Comparison of ENCODE assay signal across 14 cellular contexts in genomic region chr4:10656988-10657387, GRCh38. TPM values are rescaled to one million over a fixed set of nuclear protein-coding genes. Genes with fewer than 3 reads are reported as not detected.
DNase-seq lines count a peak whose midpoint lies in the region; ATAC-seq and TF ChIP-seq lines count a peak whose summit lies in the region.
"Had no signal": no experiment of that assay in that cellular context is flagged by ENCODE, and none has a peak within 500 bp of the region (broad histone marks: within the 10 kb centered on the region; RNA-seq: fewer than 3 reads in every experiment).

No MANE protein-coding gene starts in this region.

- H3K27me3 Mint-ChIP-seq in activated T-cell treated with anti-CD3 and anti-CD28 coated beads, Interleukin-2, amount 50 U/mL, for 72 hours (ENCODE audit: low read depth): no peaks in the 10 kb centered on the region
- H3K27me3 Mint-ChIP-seq in activated T-cell treated with anti-CD3 and anti-CD28 coated beads, Interleukin-2, amount 50 U/mL, for 24 hours: no peaks in the 10 kb centered on the region

- peak overlapping the region; percentile 5 for H3K4me2 ChIP-seq in skeletal muscle satellite cell (ENCODE audit: low read length)

- H3K9ac ChIP-seq in skeletal muscle satellite cell (ENCODE audit: low read depth, low read length): no peak overlapping the region

- H3K27ac ChIP-seq in RWPE1: no peak overlapping the region
- H3K27ac ChIP-seq: gastrocnemius medialis, neutrophil had no signal

- peak overlapping the region; percentile 5 to 56 for H3K4me3 Mint-ChIP-seq in activated T-cell treated with anti-CD3 and anti-CD28 coated beads, Interleukin-2, amount 50 U/mL, for 72 hours
- no peak overlapping the region for H3K4me3 Mint-ChIP-seq in activated T-cell treated with anti-CD3 and anti-CD28 coated beads, Interleukin-2, amount 50 U/mL, for 24 hours

- H3K4me3 ChIP-seq in fibroblast of the aortic adventitia (ENCODE audit: low read depth, low read length): no peak overlapping the region
- H3K4me3 ChIP-seq in skeletal muscle satellite cell (ENCODE audit: low read length): no peak overlapping the region
- H3K4me3 ChIP-seq: gastrocnemius medialis had no signal

- no peak overlapping the region for H3K27ac Mint-ChIP-seq in activated T-cell treated with anti-CD3 and anti-CD28 coated beads, Interleukin-2, amount 50 U/mL, for 72 hours
- no peak overlapping the region for H3K27ac Mint-ChIP-seq in activated T-cell treated with anti-CD3 and anti-CD28 coated beads, Interleukin-2, amount 50 U/mL, for 24 hours

- POLR2A ChIA-PET in RWPE1 (lab: Yijun Ruan, JAX; ENCODE audit: low non-redundant PET): no interaction called here

- peaks cover 15% of the 10 kb centered on the region for H3K4me1 ChIP-seq in skeletal muscle satellite cell (ENCODE audit: control insufficient read depth, insufficient read depth, low read length)
- H3K4me1 ChIP-seq: gastrocnemius medialis had no signal

- peaks cover 32% of the 10 kb centered on the region for H3K4me1 Mint-ChIP-seq in activated T-cell treated with anti-CD3 and anti-CD28 coated beads, Interleukin-2, amount 50 U/mL, for 72 hours (ENCODE audit: low read depth)
- peaks cover 25% of the 10 kb centered on the region for H3K4me1 Mint-ChIP-seq in activated T-cell treated with anti-CD3 and anti-CD28 coated beads, Interleukin-2, amount 50 U/mL, for 24 hours (ENCODE audit: low read depth)

- no peak for ATAC-seq in activated T-cell treated with anti-CD3 and anti-CD28 coated beads, Interleukin-2, amount 50 U/mL, for 72 hours (replicated peaks in 1 of 2)
- ATAC-seq: gastrocnemius medialis, left ventricle myocardium superior had no signal

- TF ChIP-seq CTCF in RWPE1 (conservative IDR thresholded peaks at IDR 0.05; ENCODE audit: low read depth): no peak
- TF ChIP-seq CTCF in fibroblast of the aortic adventitia (IDR thresholded peaks at IDR 0.05; ENCODE audit: insufficient read depth, low read length): no peak

- H3K36me3 Mint-ChIP-seq in activated T-cell treated with anti-CD3 and anti-CD28 coated beads, Interleukin-2, amount 50 U/mL, for 72 hours (ENCODE audit: insufficient read depth in 2 of 2): no peaks in the 10 kb centered on the region
- no peaks in the 10 kb centered on the region for H3K36me3 Mint-ChIP-seq in activated T-cell treated with anti-CD3 and anti-CD28 coated beads, Interleukin-2, amount 50 U/mL, for 24 hours (ENCODE audit: low read depth)

- no peaks in the 10 kb centered on the region for H3K27me3 ChIP-seq in skeletal muscle satellite cell (ENCODE audit: control insufficient read depth, insufficient read depth, low read length)
- H3K27me3 ChIP-seq: gastrocnemius medialis, neutrophil had no signal

- no peaks in the 10 kb centered on the region for H3K36me3 ChIP-seq in skeletal muscle satellite cell (ENCODE audit: insufficient read depth, low read length)
- H3K36me3 ChIP-seq: gastrocnemius medialis, neutrophil had no signal

- H3K9me3 ChIP-seq in skeletal muscle satellite cell (replicated peaks; ENCODE audit: low read length): no peaks in the 10 kb centered on the region
- H3K9me3 ChIP-seq: gastrocnemius medialis, neutrophil had no signal

- CTCF ChIA-PET in RWPE1 (lab: Yijun Ruan, JAX): no interaction called here

- H3K9me3 Mint-ChIP-seq in activated T-cell treated with anti-CD3 and anti-CD28 coated beads, Interleukin-2, amount 50 U/mL, for 72 hours: no peaks in the 10 kb centered on the region
- H3K9me3 Mint-ChIP-seq in activated T-cell treated with anti-CD3 and anti-CD28 coated beads, Interleukin-2, amount 50 U/mL, for 24 hours: no peaks in the 10 kb centered on the region

- DNase-seq in activated T-cell treated with anti-CD3 and anti-CD28 coated beads, Interleukin-2, amount 50 U/mL, for 72 hours: no peak
- DNase-seq in activated T-cell treated with anti-CD3 and anti-CD28 coated beads, Interleukin-2, amount 50 U/mL, for 24 hours: no peak
- peak; percentile 8 for DNase-seq in RWPE1 (ENCODE audit: low spot score)
- DNase-seq in fibroblast of the aortic adventitia (ENCODE audit: low read depth): peak; percentile 32
- no peak for DNase-seq in AG20443 (ENCODE audit: low spot score)
- no peak for DNase-seq in ureter (ENCODE audit: low spot score)
- DNase-seq in NOMO-1 treated with DMSO at 0.1 percent for 48 hours (lab: John Stamatoyannopoulos, UW; ENCODE audit: unreplicated experiment): no peak
- DNase-seq: activated naive CD4-positive, alpha-beta T cell; gastrocnemius medialis; left ventricle myocardium superior; NCI-H1694 had no signal

RNA-seq across cellular contexts. Expression of gene CLNK, which starts 27.6 kb away (rescaled TPM):
- under 1 TPM; 0.05 to 0.55 TPM for total RNA-seq in activated T-cell treated with anti-CD3 and anti-CD28 coated beads, Interleukin-2, amount 50 U/mL, for 72 hours
- total RNA-seq in fibroblast of the aortic adventitia (ENCODE audit: low replicate concordance) (0.08 TPM in 1 of 2 replicates, not detected in the other), ureter (0.31 TPM)
- total RNA-seq in skeletal muscle satellite cell (2012; rRNA removed): not detected in 2 replicates
- total RNA-seq: dermis microvascular lymphatic vessel endothelial cell, gastrocnemius medialis, left ventricle myocardium superior had no signal

Comparison
In these comparisons a context has a peak if more than half of its experiments do, and no peak if none do; other contexts are left out.
1. DNase-seq: peak in RWPE1 (single experiment) and fibroblast of the aortic adventitia (single experiment); none in activated T-cell treated with anti-CD3 and anti-CD28 coated beads, Interleukin-2, amount 50 U/mL, for 72 hours (0 of 2), activated T-cell treated with anti-CD3 and anti-CD28 coated beads, Interleukin-2, amount 50 U/mL, for 24 hours (single experiment), AG20443 (single experiment), ureter (single experiment) and NOMO-1 treated with DMSO at 0.1 percent for 48 hours (single experiment).